ENCODE assay signal across 27 cellular contexts in the genomic region with DNA sequence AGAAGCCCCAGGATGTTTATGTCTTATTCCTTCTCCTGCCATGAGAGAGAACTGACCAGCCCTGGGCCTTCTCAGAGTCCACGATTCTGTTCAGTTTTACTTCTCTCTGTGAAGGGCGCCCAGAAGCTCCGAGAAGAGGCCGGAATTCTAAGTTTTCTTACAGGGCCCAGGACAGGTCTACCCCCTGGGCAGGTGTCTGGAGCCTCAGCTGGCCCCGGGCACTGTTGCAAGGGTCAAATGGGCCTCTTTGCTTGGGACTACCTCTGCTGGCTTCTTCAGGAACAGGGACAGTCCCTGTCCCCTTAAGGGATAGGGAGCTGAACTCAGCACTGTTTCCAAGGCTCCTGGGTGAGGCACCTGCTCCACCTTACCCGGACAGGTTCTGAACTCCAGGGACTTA. TPM values are rescaled to one million over a fixed set of nuclear protein-coding genes. Genes with fewer than 3 reads are reported as not detected.
"Had no signal": no experiment of that assay in that cellular context is flagged by ENCODE, and none has a peak within 500 bp of the region (broad histone marks: within the 10 kb centered on the region; RNA-seq: fewer than 3 reads in every experiment).

No MANE protein-coding gene starts in this region.

- FAIRE-seq: small intestine had no signal

- H3K4me1 Mint-ChIP-seq: activated CD4-positive, alpha-beta T cell treated with anti-CD3 and anti-CD28 coated beads for 36 hours; activated naive CD4-positive, alpha-beta T cell treated with anti-CD3 and anti-CD28 coated beads, Interleukin-2, amount 50 U/mL, for 24 hours; central memory CD8-positive, alpha-beta T cell; memory B cell; naive thymus-derived CD4-positive, alpha-beta T cell; neural progenitor cell; stimulated activated effector memory CD8-positive, alpha-beta T cell treated with anti-CD3 and anti-CD28 coated beads, Interleukin-12 subunit alpha, Interleukin-12 subunit beta, amount 100 ng/mL, for 72 hours had no signal

- H3K4me3 Mint-ChIP-seq: activated CD4-positive, alpha-beta T cell treated with anti-CD3 and anti-CD28 coated beads for 36 hours; activated naive CD4-positive, alpha-beta T cell treated with anti-CD3 and anti-CD28 coated beads, Interleukin-2, amount 50 U/mL, for 24 hours; activated T-helper 1 cell treated with anti-CD3 and anti-CD28 coated beads, Interleukin-12 subunit alpha, Interleukin-12 subunit beta, Interleukin-2, Interleukin-4 antibody, amounts not matched to agents 30 ng/mL and 10 ng/mL and 1 ng/mL, durations not matched to agents 14 hours and 24 hours and 36 hours; central memory CD8-positive, alpha-beta T cell; memory B cell; naive thymus-derived CD4-positive, alpha-beta T cell; neural progenitor cell; stimulated activated effector memory CD8-positive, alpha-beta T cell treated with anti-CD3 and anti-CD28 coated beads, Interleukin-12 subunit alpha, Interleukin-12 subunit beta, amount 100 ng/mL, for 72 hours; stimulated activated naive CD8-positive, alpha-beta T cell treated with anti-CD3 and anti-CD28 coated beads, Interleukin-15, Interleukin-2, amounts not matched to agents 100 ng/mL and 50 ng/mL, for 24 hours; T-helper 2 cell treated with Interferon-gamma antibody and Interleukin-4, amounts not matched to agents 5 μg/mL and 100 μg/mL, for 36 hours had no signal

- ATAC-seq: activated CD4-positive, alpha-beta T cell treated with anti-CD3 and anti-CD28 coated beads for 36 hours; naive thymus-derived CD4-positive, alpha-beta T cell; right lobe of liver; stimulated activated effector memory CD8-positive, alpha-beta T cell treated with anti-CD3 and anti-CD28 coated beads, Interleukin-12 subunit alpha, Interleukin-12 subunit beta, amount 100 ng/mL, for 72 hours; upper lobe of right lung had no signal

- H3K27ac Mint-ChIP-seq: activated CD4-positive, alpha-beta T cell treated with anti-CD3 and anti-CD28 coated beads for 36 hours; activated naive CD4-positive, alpha-beta T cell treated with anti-CD3 and anti-CD28 coated beads, Interleukin-2, amount 50 U/mL, for 24 hours; activated T-helper 1 cell treated with anti-CD3 and anti-CD28 coated beads, Interleukin-12 subunit alpha, Interleukin-12 subunit beta, Interleukin-2, Interleukin-4 antibody, amounts not matched to agents 30 ng/mL and 10 ng/mL and 1 ng/mL, durations not matched to agents 14 hours and 24 hours and 36 hours; memory B cell; naive thymus-derived CD4-positive, alpha-beta T cell; neural progenitor cell; stimulated activated effector memory CD8-positive, alpha-beta T cell treated with anti-CD3 and anti-CD28 coated beads, Interleukin-12 subunit alpha, Interleukin-12 subunit beta, amount 100 ng/mL, for 72 hours; stimulated activated naive CD8-positive, alpha-beta T cell treated with anti-CD3 and anti-CD28 coated beads, Interleukin-15, Interleukin-2, amounts not matched to agents 100 ng/mL and 50 ng/mL, for 24 hours; T-helper 2 cell treated with Interferon-gamma antibody and Interleukin-4, amounts not matched to agents 5 μg/mL and 100 μg/mL, for 36 hours had no signal

- DNase-seq: activated CD4-positive, alpha-beta T cell treated with anti-CD3 and anti-CD28 coated beads for 36 hours; activated CD4-positive, CD25-positive, alpha-beta regulatory T cell; activated CD8-positive, alpha-beta memory T cell treated with anti-CD3 and anti-CD28 coated beads for 24 hours; activated gamma-delta T cell treated with Interleukin-2 at 50 U/mL for 16 hours; activated T-cell treated with anti-CD3 and anti-CD28 coated beads, Interleukin-2, amount 50 U/mL, for 1 hour; dermis blood vessel endothelial cell; effector CD4-positive, alpha-beta T cell; esophagus squamous epithelium; foreskin melanocyte; left ventricle myocardium inferior; midbrain; occipital lobe; small intestine; stimulated activated CD4-positive, alpha-beta T cell treated with anti-CD3 and anti-CD28 coated beads, Interleukin-4, amount 100 ng/mL, for 24 hours; T-helper 1 cell; upper lobe of right lung had no signal

- H3K36me3 Mint-ChIP-seq: neural progenitor cell; stimulated activated effector memory CD8-positive, alpha-beta T cell treated with anti-CD3 and anti-CD28 coated beads, Interleukin-12 subunit alpha, Interleukin-12 subunit beta, amount 100 ng/mL, for 72 hours had no signal

RNA-seq across cellular contexts. Expression of gene RASGEF1C, which starts 55.0 kb away (rescaled TPM):
- total RNA-seq: activated CD4-positive, alpha-beta T cell treated with anti-CD3 and anti-CD28 coated beads for 36 hours; activated T-helper 1 cell treated with anti-CD3 and anti-CD28 coated beads, Interleukin-12 subunit alpha, Interleukin-12 subunit beta, Interleukin-2, Interleukin-4 antibody, amounts not matched to agents 30 ng/mL and 10 ng/mL and 1 ng/mL, durations not matched to agents 14 hours and 24 hours and 36 hours; dermis blood vessel endothelial cell; glomerular endothelial cell; naive thymus-derived CD4-positive, alpha-beta T cell; upper lobe of right lung had no signal
- polyA plus RNA-seq: naive thymus-derived CD4-positive, alpha-beta T cell had no signal
